12 cellular contexts compared by ENCODE assay signal in the genomic region with DNA sequence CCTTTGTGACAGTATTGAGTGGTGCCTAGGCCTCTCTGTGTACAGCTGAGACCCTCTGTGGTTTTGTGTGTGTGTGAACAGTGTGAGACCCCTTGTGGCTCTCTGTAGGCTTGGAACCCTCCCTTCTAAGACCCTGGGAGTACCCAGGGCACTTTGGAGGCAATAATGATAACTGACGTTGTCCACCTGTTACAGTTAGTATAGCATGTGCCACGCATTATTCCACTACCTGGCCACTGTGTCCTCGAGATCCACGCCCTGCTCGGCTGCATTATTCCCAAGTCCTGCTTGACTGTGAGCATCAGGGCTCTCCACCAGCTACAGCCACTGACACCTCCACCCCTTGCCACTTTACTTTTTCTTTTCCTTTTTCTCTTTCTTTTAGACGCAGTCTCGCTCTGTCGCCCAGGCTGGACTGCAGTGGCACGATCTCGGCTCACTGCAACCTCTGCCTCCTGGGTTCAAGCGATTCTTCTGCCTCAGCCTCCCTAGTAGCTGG. TPM values are rescaled to one million over a fixed set of nuclear protein-coding genes. Genes with fewer than 3 reads are reported as not detected.
DNase-seq lines count a peak whose midpoint lies in the region; ATAC-seq lines count a peak whose summit lies in the region.
"Had no signal": no experiment of that assay in that cellular context is flagged by ENCODE, and none has a peak within 500 bp of the region (broad histone marks: within the 10 kb centered on the region; RNA-seq: fewer than 3 reads in every experiment).

No MANE protein-coding gene starts in this region.

- no peaks in the 10 kb centered on the region for H3K9me3 Mint-ChIP-seq in CD4-positive, CD25-positive, alpha-beta regulatory T cell
- no peaks in the 10 kb centered on the region for H3K9me3 Mint-ChIP-seq in central memory CD8-positive, alpha-beta T cell
- no peaks in the 10 kb centered on the region for H3K9me3 Mint-ChIP-seq in natural killer cell treated with Interleukin-12 subunit alpha and Interleukin-12 subunit beta and Interleukin-15 and Interleukin-18, amount 100 ng/mL, for 72 hours

- H3K27me3 Mint-ChIP-seq in CD4-positive, CD25-positive, alpha-beta regulatory T cell, result peaks cover 3% of the 10 kb centered on the region
- H3K27me3 Mint-ChIP-seq in central memory CD8-positive, alpha-beta T cell, result no peaks in the 10 kb centered on the region
- no peaks in the 10 kb centered on the region for H3K27me3 Mint-ChIP-seq in natural killer cell treated with Interleukin-12 subunit alpha and Interleukin-12 subunit beta and Interleukin-15 and Interleukin-18, amount 100 ng/mL, for 72 hours

- peaks cover 21% of the 10 kb centered on the region for H3K36me3 Mint-ChIP-seq in CD4-positive, CD25-positive, alpha-beta regulatory T cell
- H3K36me3 Mint-ChIP-seq in central memory CD8-positive, alpha-beta T cell (ENCODE audit: insufficient read depth), result peaks cover 25% of the 10 kb centered on the region
- peaks cover 6% of the 10 kb centered on the region for H3K36me3 Mint-ChIP-seq in natural killer cell treated with Interleukin-12 subunit alpha and Interleukin-12 subunit beta and Interleukin-15 and Interleukin-18, amount 100 ng/mL, for 72 hours

- H3K9ac ChIP-seq in HUES48 (ENCODE audit: low read depth, low read length), result no peak overlapping the region

- peak overlapping the region; percentile 90 for H3K27ac ChIP-seq in CD4-positive, CD25-positive, alpha-beta regulatory T cell (ENCODE audit: insufficient read depth, low read length, poor library complexity, severe bottlenecking)
- peak overlapping the region; percentile 27 for H3K27ac ChIP-seq in HUES48 (ENCODE audit: low read depth, low read length)

- DNase-seq in CD4-positive, CD25-positive, alpha-beta regulatory T cell, result no peak
- DNase-seq in central memory CD8-positive, alpha-beta T cell (ENCODE audit: low spot score in 2 of 2), result no peak
- no peak for DNase-seq in natural killer cell treated with Interleukin-12 subunit alpha and Interleukin-12 subunit beta and Interleukin-15 and Interleukin-18, amount 100 ng/mL, for 72 hours (ENCODE audit: low spot score)
- DNase-seq in H4 (ENCODE audit: low spot score) (no peak), NCI-H2107 treated with DMSO at 0.1 percent for 48 hours (lab: John Stamatoyannopoulos, UW; ENCODE audit: unreplicated experiment) (no peak)
- DNase-seq: activated CD4-positive, alpha-beta T cell treated with anti-CD3 and anti-CD28 coated beads, Interleukin-2, amount 50 U/mL, for 1 hour; left colon; NCI-H748 treated with DMSO at 0.1 percent for 48 hours had no signal

- peak overlapping the region; percentile 96 to 99 (median 98) for H3K4me3 Mint-ChIP-seq in CD4-positive, CD25-positive, alpha-beta regulatory T cell
- peak overlapping the region; percentile 93 for H3K4me3 Mint-ChIP-seq in central memory CD8-positive, alpha-beta T cell
- H3K4me3 Mint-ChIP-seq in natural killer cell treated with Interleukin-12 subunit alpha and Interleukin-12 subunit beta and Interleukin-15 and Interleukin-18, amount 100 ng/mL, for 72 hours, result peak overlapping the region; percentile 96

- no peaks in the 10 kb centered on the region for H3K27me3 ChIP-seq in CD4-positive, CD25-positive, alpha-beta regulatory T cell (ENCODE audit: control insufficient read depth, insufficient read depth, low read length)
- H3K27me3 ChIP-seq in HUES48 (ENCODE audit: control insufficient read depth, insufficient read depth, low read length), result no peaks in the 10 kb centered on the region

- peaks cover 13% of the 10 kb centered on the region for H3K36me3 ChIP-seq in CD4-positive, CD25-positive, alpha-beta regulatory T cell (ENCODE audit: control insufficient read depth, insufficient read depth, low read length)
- H3K36me3 ChIP-seq in HUES48 (ENCODE audit: control insufficient read depth, insufficient read depth, low read length), result peaks cover 41% of the 10 kb centered on the region

- no peak for ATAC-seq in CD4-positive, CD25-positive, alpha-beta regulatory T cell (ENCODE audit: low read depth in 2 of 2)
- no peak for ATAC-seq in central memory CD8-positive, alpha-beta T cell (replicated peaks; ENCODE audit: extremely low read depth, poor library complexity, severe bottlenecking)
- no peak for ATAC-seq in natural killer cell treated with Interleukin-12 subunit alpha and Interleukin-12 subunit beta and Interleukin-15 and Interleukin-18, amount 100 ng/mL, for 72 hours
- no peak for ATAC-seq in HG02642 (IDR thresholded peaks at IDR 0.05; ENCODE audit: poor library complexity, unreplicated experiment)
- no peak for ATAC-seq in GM21515 (IDR thresholded peaks at IDR 0.05; ENCODE audit: unreplicated experiment)
- ATAC-seq: left colon had no signal

- H3K4me1 ChIP-seq in CD4-positive, CD25-positive, alpha-beta regulatory T cell (ENCODE audit: control insufficient read depth, insufficient read depth, low read length, poor library complexity, severe bottlenecking), result peaks cover 73% of the 10 kb centered on the region
- H3K4me1 ChIP-seq in HUES48 (ENCODE audit: control insufficient read depth, insufficient read depth, low read length), result peaks cover 29% of the 10 kb centered on the region

- H3K4me3 ChIP-seq in CD4-positive, CD25-positive, alpha-beta regulatory T cell (ENCODE audit: low read depth, low read length), result peak overlapping the region; percentile 82
- H3K4me3 ChIP-seq in HUES48 (ENCODE audit: low read depth, low read length), result peak overlapping the region; percentile 74

- H3K9me3 ChIP-seq in CD4-positive, CD25-positive, alpha-beta regulatory T cell (ENCODE audit: control insufficient read depth in 2 of 2, low read length in 2 of 2), result no peaks in the 10 kb centered on the region
- no peaks in the 10 kb centered on the region for H3K9me3 ChIP-seq in HUES48 (ENCODE audit: control insufficient read depth, insufficient read depth, low read length)

- peaks cover 6 to 82% (median 55%) of the 10 kb centered on the region in 4 donors for H3K4me1 Mint-ChIP-seq in CD4-positive, CD25-positive, alpha-beta regulatory T cell
- H3K4me1 Mint-ChIP-seq in central memory CD8-positive, alpha-beta T cell, result peaks cover 72% of the 10 kb centered on the region
- H3K4me1 Mint-ChIP-seq in natural killer cell treated with Interleukin-12 subunit alpha and Interleukin-12 subunit beta and Interleukin-15 and Interleukin-18, amount 100 ng/mL, for 72 hours (ENCODE audit: low read depth in 2 of 2), result peaks cover 48 to 54% of the 10 kb centered on the region in 2 donors

- H3K27ac Mint-ChIP-seq in CD4-positive, CD25-positive, alpha-beta regulatory T cell, result peak overlapping the region; percentile 76 to 98 (median 95)
- H3K27ac Mint-ChIP-seq in central memory CD8-positive, alpha-beta T cell (ENCODE audit: low read depth), result peak overlapping the region; percentile 89
- H3K27ac Mint-ChIP-seq in natural killer cell treated with Interleukin-12 subunit alpha and Interleukin-12 subunit beta and Interleukin-15 and Interleukin-18, amount 100 ng/mL, for 72 hours, result peak overlapping the region; percentile 84 to 91

RNA-seq across cellular contexts. Expression of a gene that starts 2.0 kb away (rescaled TPM):
- total RNA-seq in CD4-positive, CD25-positive, alpha-beta regulatory T cell, result 179 TPM
- polyA plus RNA-seq in CD4-positive, CD25-positive, alpha-beta regulatory T cell, result 10 to 100 TPM; 25.7 to 39.4 (median 32.1) TPM
- 100 to 1,000 TPM in 1 of 2 donors, 10 to 100 TPM in 1; 57.8 to 106 TPM for total RNA-seq in natural killer cell treated with Interleukin-12 subunit alpha and Interleukin-12 subunit beta and Interleukin-15 and Interleukin-18, amount 100 ng/mL, for 72 hours
- 21.3 and 22.0 TPM in 2 replicates for total RNA-seq in H4 (2014; rRNA removed; shearing (Covaris generic))

RNA-seq across cellular contexts. Expression of a gene that starts 28.2 kb away (rescaled TPM):
- 2.0 TPM for total RNA-seq in CD4-positive, CD25-positive, alpha-beta regulatory T cell
- under 1 TPM in 3 of 4 donors, not detected in 1; 0.08 to 0.23 (median 0.11) TPM for polyA plus RNA-seq in CD4-positive, CD25-positive, alpha-beta regulatory T cell
- under 1 TPM; 0.52 to 0.95 TPM for total RNA-seq in natural killer cell treated with Interleukin-12 subunit alpha and Interleukin-12 subunit beta and Interleukin-15 and Interleukin-18, amount 100 ng/mL, for 72 hours
- 9.3 and 9.5 TPM in 2 replicates for total RNA-seq in H4 (2014; rRNA removed; shearing (Covaris generic))

RNA-seq across cellular contexts. Expression of a gene that starts 38.1 kb away (rescaled TPM):
- total RNA-seq in CD4-positive, CD25-positive, alpha-beta regulatory T cell, result 16.2 TPM
- 10 to 100 TPM; 15.5 to 24.7 (median 19.9) TPM for polyA plus RNA-seq in CD4-positive, CD25-positive, alpha-beta regulatory T cell
- total RNA-seq in natural killer cell treated with Interleukin-12 subunit alpha and Interleukin-12 subunit beta and Interleukin-15 and Interleukin-18, amount 100 ng/mL, for 72 hours, result 1 to 10 TPM; 7.7 to 8.2 TPM
- total RNA-seq in H4 (2014; rRNA removed; shearing (Covaris generic)), result 6.3 and 7.6 TPM in 2 replicates

RNA-seq across cellular contexts. Expression of a gene that starts 39.4 kb away (rescaled TPM):
- not detected for total RNA-seq in CD4-positive, CD25-positive, alpha-beta regulatory T cell
- under 1 TPM in 2 of 4 donors, not detected in 2; 0.54 to 0.70 TPM for polyA plus RNA-seq in CD4-positive, CD25-positive, alpha-beta regulatory T cell
- total RNA-seq in natural killer cell treated with Interleukin-12 subunit alpha and Interleukin-12 subunit beta and Interleukin-15 and Interleukin-18, amount 100 ng/mL, for 72 hours, result under 1 TPM in 1 of 2 donors, not detected in 1; 0.31 TPM
- total RNA-seq in H4 (2014; rRNA removed; shearing (Covaris generic)), result not detected in 2 replicates
- total RNA-seq: Daoy had no signal
